7 cellular contexts compared by ENCODE assay signal in the genomic region with DNA sequence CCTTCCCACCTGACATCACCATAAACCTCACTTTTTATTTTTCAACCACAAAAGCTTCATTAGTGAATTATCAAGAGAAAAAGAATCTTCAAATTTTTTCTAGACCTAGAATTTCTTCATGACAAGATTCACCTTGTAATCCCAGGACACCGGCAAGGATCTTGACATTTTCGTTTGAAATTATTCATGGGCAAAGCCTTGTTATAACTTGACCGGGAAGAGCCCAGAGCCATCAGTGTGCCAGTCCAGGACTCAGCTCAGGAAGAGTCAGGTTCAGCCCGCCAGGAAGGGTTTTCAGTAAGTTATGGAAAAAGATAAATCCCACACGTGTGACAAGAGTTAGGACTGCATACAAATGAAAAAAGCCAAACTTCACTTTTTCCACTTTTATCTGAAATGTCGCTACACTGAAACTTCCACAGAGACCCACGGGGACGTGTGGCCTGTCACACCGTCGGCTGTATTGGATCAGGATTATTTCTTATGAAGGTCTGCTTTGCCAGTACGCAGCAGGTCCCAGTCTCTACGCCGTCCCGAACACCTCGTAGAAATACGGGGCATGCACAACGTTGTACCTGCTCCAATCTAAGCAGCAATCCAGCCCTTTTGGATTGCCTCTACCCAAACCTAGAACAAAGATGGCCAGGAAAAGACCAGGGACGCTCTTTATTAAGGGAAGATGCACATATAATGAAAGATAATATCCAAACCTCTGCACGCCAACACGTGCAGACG. TPM values are rescaled to one million over a fixed set of nuclear protein-coding genes. Genes with fewer than 3 reads are reported as not detected.
A peak's percentile ranks its signal among the peaks of the same experiment; 100 is the strongest.
DNase-seq lines count a peak whose midpoint lies in the region; ATAC-seq lines count a peak whose summit lies in the region.

No MANE protein-coding gene starts in this region.

- H3K36me3 Mint-ChIP-seq in IgD-negative memory B cell: no peaks in the 10 kb centered on the region
- H3K36me3 Mint-ChIP-seq in activated naive CD8-positive, alpha-beta T cell treated with anti-CD3 and anti-CD28 coated beads, Interleukin-2, amount 50 U/mL, for 24 hours (ENCODE audit: low read depth): no peaks in the 10 kb centered on the region
- H3K36me3 Mint-ChIP-seq in immature natural killer cell: no peaks in the 10 kb centered on the region

- ATAC-seq in activated naive CD8-positive, alpha-beta T cell treated with anti-CD3 and anti-CD28 coated beads, Interleukin-2, amount 50 U/mL, for 24 hours: no peak
- ATAC-seq in stimulated activated naive CD8-positive, alpha-beta T cell treated with anti-CD3 and anti-CD28 coated beads, Interleukin-15, amount 100 ng/mL, for 72 hours: no peak
- ATAC-seq in esophagus mucosa (no peak), GM21423 (IDR thresholded peaks at IDR 0.05; ENCODE audit: unreplicated experiment) (no peak)

- H3K27ac Mint-ChIP-seq in IgD-negative memory B cell (no peak overlapping the region), immature natural killer cell (no peak overlapping the region)
- no peak overlapping the region for H3K27ac Mint-ChIP-seq in activated naive CD8-positive, alpha-beta T cell treated with anti-CD3 and anti-CD28 coated beads, Interleukin-2, amount 50 U/mL, for 24 hours
- peak overlapping the region in 1 of 2 donors; percentile 16 for H3K27ac Mint-ChIP-seq in stimulated activated naive CD8-positive, alpha-beta T cell treated with anti-CD3 and anti-CD28 coated beads, Interleukin-15, amount 100 ng/mL, for 72 hours

- H3K4me3 Mint-ChIP-seq in IgD-negative memory B cell (peak overlapping the region; percentile 15 to 87 (median 73)), immature natural killer cell (peak overlapping the region; percentile 66 to 78 (median 71))
- peak overlapping the region; percentile 79 for H3K4me3 Mint-ChIP-seq in activated naive CD8-positive, alpha-beta T cell treated with anti-CD3 and anti-CD28 coated beads, Interleukin-2, amount 50 U/mL, for 24 hours
- peak overlapping the region; percentile 68 to 84 for H3K4me3 Mint-ChIP-seq in stimulated activated naive CD8-positive, alpha-beta T cell treated with anti-CD3 and anti-CD28 coated beads, Interleukin-15, amount 100 ng/mL, for 72 hours

- H3K27me3 Mint-ChIP-seq in IgD-negative memory B cell (peaks cover 38% of the 10 kb centered on the region), immature natural killer cell (ENCODE audit: low read depth in 3 of 3) (peaks cover 8 to 25% (median 14%) of the 10 kb centered on the region in 3 donors)
- H3K27me3 Mint-ChIP-seq in activated naive CD8-positive, alpha-beta T cell treated with anti-CD3 and anti-CD28 coated beads, Interleukin-2, amount 50 U/mL, for 24 hours: peaks cover 68% of the 10 kb centered on the region
- peaks cover 91% of the 10 kb centered on the region for H3K27me3 Mint-ChIP-seq in stimulated activated naive CD8-positive, alpha-beta T cell treated with anti-CD3 and anti-CD28 coated beads, Interleukin-15, amount 100 ng/mL, for 72 hours

- no peak for DNase-seq in activated naive CD8-positive, alpha-beta T cell treated with anti-CD3 and anti-CD28 coated beads, Interleukin-2, amount 50 U/mL, for 24 hours
- DNase-seq in immature natural killer cell: no peak
- DNase-seq in stimulated activated naive CD8-positive, alpha-beta T cell treated with anti-CD3 and anti-CD28 coated beads, Interleukin-15, amount 100 ng/mL, for 72 hours: no peak
- no peak for DNase-seq in SHP77 (lab: John Stamatoyannopoulos, UW)

- H3K9me3 Mint-ChIP-seq in IgD-negative memory B cell (no peaks in the 10 kb centered on the region), immature natural killer cell (peaks cover 0 to 3% (median 0%) of the 10 kb centered on the region in 6 donors)
- H3K9me3 Mint-ChIP-seq in activated naive CD8-positive, alpha-beta T cell treated with anti-CD3 and anti-CD28 coated beads, Interleukin-2, amount 50 U/mL, for 24 hours: no peaks in the 10 kb centered on the region
- H3K9me3 Mint-ChIP-seq in stimulated activated naive CD8-positive, alpha-beta T cell treated with anti-CD3 and anti-CD28 coated beads, Interleukin-15, amount 100 ng/mL, for 72 hours: no peaks in the 10 kb centered on the region

- H3K4me1 Mint-ChIP-seq in IgD-negative memory B cell: peaks cover 6 to 11% (median 7%) of the 10 kb centered on the region in 3 donors
- peaks cover 14% of the 10 kb centered on the region for H3K4me1 Mint-ChIP-seq in activated naive CD8-positive, alpha-beta T cell treated with anti-CD3 and anti-CD28 coated beads, Interleukin-2, amount 50 U/mL, for 24 hours
- peaks cover 19 to 20% of the 10 kb centered on the region in 2 donors for H3K4me1 Mint-ChIP-seq in immature natural killer cell
- H3K4me1 Mint-ChIP-seq in stimulated activated naive CD8-positive, alpha-beta T cell treated with anti-CD3 and anti-CD28 coated beads, Interleukin-15, amount 100 ng/mL, for 72 hours: peaks cover 21% of the 10 kb centered on the region

RNA-seq across cellular contexts. Expression of gene F3, which starts 1.0 kb away (rescaled TPM):
- not detected for polyA plus RNA-seq in IgD-negative memory B cell
- polyA plus RNA-seq in immature natural killer cell: not detected
- total RNA-seq in esophagus mucosa: 18.4 TPM
